25 cellular contexts compared by ENCODE assay signal in genomic region chr9:130387905-130388304, GRCh38. TPM values are rescaled to one million over a fixed set of nuclear protein-coding genes. Genes with fewer than 3 reads are reported as not detected.
"Had no signal": no experiment of that assay in that cellular context is flagged by ENCODE, and none has a peak within 500 bp of the region (broad histone marks: within the 10 kb centered on the region; RNA-seq: fewer than 3 reads in every experiment).

No MANE protein-coding gene starts in this region.

- H3K27ac ChIP-seq: dorsolateral prefrontal cortex, gastrocnemius medialis, ovary, thyroid gland, vagina had no signal

- H3K9me3 Mint-ChIP-seq: naive thymus-derived CD4-positive, alpha-beta T cell; nephron; stimulated activated naive CD8-positive, alpha-beta T cell treated with anti-CD3 and anti-CD28 coated beads, Interleukin-15, amount 100 ng/mL, for 72 hours had no signal

- H3K27ac Mint-ChIP-seq: naive thymus-derived CD4-positive, alpha-beta T cell; nephron; stimulated activated naive CD8-positive, alpha-beta T cell treated with anti-CD3 and anti-CD28 coated beads, Interleukin-15, amount 100 ng/mL, for 72 hours had no signal

- ATAC-seq: gastrocnemius medialis; left lobe of liver; naive thymus-derived CD4-positive, alpha-beta T cell; sciatic nerve; stimulated activated naive CD8-positive, alpha-beta T cell treated with anti-CD3 and anti-CD28 coated beads, Interleukin-15, amount 100 ng/mL, for 72 hours had no signal

- H3K9me3 ChIP-seq: gastrocnemius medialis, ovary, thyroid gland, vagina had no signal

- H3K4me3 Mint-ChIP-seq: naive thymus-derived CD4-positive, alpha-beta T cell; nephron; stimulated activated naive CD8-positive, alpha-beta T cell treated with anti-CD3 and anti-CD28 coated beads, Interleukin-15, amount 100 ng/mL, for 72 hours had no signal

- H3K36me3 ChIP-seq: gastrocnemius medialis, ovary, thyroid gland, vagina had no signal

- H3K4me1 Mint-ChIP-seq: naive thymus-derived CD4-positive, alpha-beta T cell; stimulated activated naive CD8-positive, alpha-beta T cell treated with anti-CD3 and anti-CD28 coated beads, Interleukin-15, amount 100 ng/mL, for 72 hours had no signal

- H3K36me3 Mint-ChIP-seq: naive thymus-derived CD4-positive, alpha-beta T cell had no signal

- H3K27me3 ChIP-seq: dorsolateral prefrontal cortex, gastrocnemius medialis, ovary, thyroid gland, vagina had no signal

- H3K4me3 ChIP-seq: dorsolateral prefrontal cortex, gastrocnemius medialis, ovary, smooth muscle cell, thyroid gland, vagina had no signal

- H3K4me2 ChIP-seq: smooth muscle cell had no signal

- DNase-seq: dorsolateral prefrontal cortex; effector CD4-positive, alpha-beta T cell; gastrocnemius medialis; head of caudate nucleus; kidney; mesenchymal stem cell; midbrain; naive thymus-derived CD4-positive, alpha-beta T cell; occipital lobe; ovary; retina; stimulated activated CD4-positive, alpha-beta T cell treated with anti-CD3 and anti-CD28 coated beads, Interleukin-12 subunit alpha, Interleukin-12 subunit beta, amount 100 ng/mL, for 4 hours; stimulated activated CD4-positive, alpha-beta T cell treated with anti-CD3 and anti-CD28 coated beads, Interleukin-1b, Interleukin-23, amount 100 ng/mL, for 48 hours; stimulated activated CD4-positive, alpha-beta T cell treated with anti-CD3 and anti-CD28 coated beads, Interleukin-4, amount 100 ng/mL, for 1 hour; stimulated activated CD8-positive, alpha-beta memory T cell treated with anti-CD3 and anti-CD28 coated beads, Interleukin-4, amount 100 ng/mL, for 48 hours; stimulated activated naive CD4-positive, alpha-beta T cell; stimulated activated naive CD8-positive, alpha-beta T cell treated with anti-CD3 and anti-CD28 coated beads, Interleukin-15, amount 100 ng/mL, for 72 hours; thyroid gland; trophoblast cell had no signal

- FAIRE-seq: colon, kidney had no signal

- H3K4me1 ChIP-seq: gastrocnemius medialis, thyroid gland, vagina had no signal

RNA-seq across cellular contexts. Expression of gene ASS1, which starts 56.9 kb away (rescaled TPM):
- polyA plus RNA-seq: naive thymus-derived CD4-positive, alpha-beta T cell had no signal
